In the genomic region with DNA sequence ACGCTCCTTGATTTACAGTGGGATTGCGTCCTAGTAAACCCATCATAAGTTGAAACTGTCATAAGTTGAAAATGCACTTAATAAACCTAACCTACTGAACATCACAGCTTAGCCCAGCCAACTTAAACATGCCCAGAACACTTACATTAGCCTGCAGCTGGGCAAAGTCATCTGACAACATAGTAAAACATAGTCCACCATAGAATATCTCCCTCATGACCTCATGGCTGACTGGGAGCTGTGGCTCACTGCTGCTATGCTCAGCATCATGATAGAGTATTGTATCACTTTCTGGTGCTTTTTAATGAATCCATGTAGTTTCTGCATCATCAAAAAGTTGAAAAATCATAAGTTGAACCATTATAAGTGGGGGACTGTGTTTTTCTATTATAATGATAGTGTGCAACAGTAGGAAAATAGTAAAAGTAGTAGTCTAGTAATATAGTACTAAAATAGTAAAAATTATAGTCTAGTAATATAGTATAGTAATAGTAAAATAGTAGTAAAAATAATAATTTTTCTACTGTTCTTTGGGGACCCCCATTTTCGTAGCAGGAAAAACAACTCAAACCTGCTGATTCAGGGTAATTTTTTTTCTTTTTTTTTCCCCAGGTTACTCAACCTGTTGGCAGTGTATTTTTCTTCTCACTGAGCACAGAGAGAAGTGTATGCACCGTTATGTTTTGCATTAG, we compare ENCODE assay signal across 21 cellular contexts.
A peak's percentile ranks its signal among the peaks of the same experiment; 100 is the strongest.
DNase-seq lines count a peak whose midpoint lies in the region; ATAC-seq, FAIRE-seq and TF ChIP-seq lines count a peak whose summit lies in the region.
"Had no signal": no experiment of that assay in that cellular context is flagged by ENCODE, and none has a peak within 500 bp of the region (broad histone marks: within the 10 kb centered on the region; RNA-seq: fewer than 3 reads in every experiment).

No MANE protein-coding gene starts in this region.

- no peak for ATAC-seq in A549
- no peak for ATAC-seq in K562
- ATAC-seq in natural killer cell: no peak
- ATAC-seq: gastroesophageal sphincter, GM12878, HCT116, Right ventricle myocardium inferior had no signal

- TF ChIP-seq RAD21 in A549 (conservative IDR thresholded peaks at IDR 0.05 in 1 of 2, IDR thresholded peaks at IDR 0.05 in 1 of 2) (no peak), K562 (CRISPR knock-in tag; conservative IDR thresholded peaks at IDR 0.05 in 1 of 2, IDR thresholded peaks at IDR 0.05 in 1 of 2) (no peak)

- H4K20me1 ChIP-seq in K562 (replicated peaks; ENCODE audit: control insufficient read depth, insufficient read depth, low read length): no peaks in the 10 kb centered on the region

- no peaks in the 10 kb centered on the region; the same call in 1 of the 2 replicates for H3K4me1 Mint-ChIP-seq in HFFc6 (ENCODE audit: low read depth)
- H3K4me1 Mint-ChIP-seq in Caco-2 (ENCODE audit: low read depth, unreplicated experiment): no peaks in the 10 kb centered on the region
- no peaks in the 10 kb centered on the region for H3K4me1 Mint-ChIP-seq in natural killer cell
- H3K4me1 Mint-ChIP-seq: activated CD4-positive, alpha-beta T cell treated with anti-CD3 and anti-CD28 coated beads, Interleukin-2, amount 10 ng/mL, durations not matched to agents 24 days and 14 days; memory B cell had no signal

- no peak overlapping the region for H3K4me3 Mint-ChIP-seq in HFFc6
- no peak overlapping the region for H3K4me3 Mint-ChIP-seq in Caco-2 (ENCODE audit: unreplicated experiment)
- H3K4me3 Mint-ChIP-seq in natural killer cell: no peak overlapping the region
- H3K4me3 Mint-ChIP-seq: activated CD4-positive, alpha-beta T cell treated with anti-CD3 and anti-CD28 coated beads, Interleukin-2, amount 10 ng/mL, durations not matched to agents 24 days and 14 days; memory B cell had no signal

- WGBS in A549 (ENCODE audit: missing lambda C conversion rate): 14% methylated on average over 4 of the region's 4 CpGs
- under 1% methylated on average over 4 of the region's 4 CpGs for WGBS in K562 (ENCODE audit: insufficient coverage, low coverage, missing lambda C conversion rate)

- H3K27me3 Mint-ChIP-seq in HFFc6 (ENCODE audit: insufficient read depth) (no peaks in the 10 kb centered on the region), Caco-2 (ENCODE audit: insufficient read depth, unreplicated experiment) (peaks cover 2% of the 10 kb centered on the region), natural killer cell (ENCODE audit: low read depth in 2 of 2) (no peaks in the 10 kb centered on the region)
- H3K27me3 Mint-ChIP-seq: activated CD4-positive, alpha-beta T cell treated with anti-CD3 and anti-CD28 coated beads, Interleukin-2, amount 10 ng/mL, durations not matched to agents 24 days and 14 days; memory B cell had no signal

- TF ChIP-seq POLR2A in A549 (IDR thresholded peaks at IDR 0.05; ENCODE audit: low read length): no peak
- no peak for TF ChIP-seq POLR2A in K562 (conservative IDR thresholded peaks at IDR 0.05)

- DNase-seq in A549 (ENCODE audit: low read depth in 1 of 2, low spot score in 1 of 2): no peak
- DNase-seq in HFFc6: peak; percentile 30
- no peak for DNase-seq in K562 (ENCODE audit: extremely low read depth in 1 of 4, low spot score in 3 of 4)
- peak; percentile 17 for DNase-seq in glomerular visceral epithelial cell (ENCODE audit: extremely low spot score)
- no peak for DNase-seq in Caco-2
- DNase-seq in ureter (ENCODE audit: low spot score): no peak
- no peak for DNase-seq in WERI-Rb-1
- no peak for DNase-seq in natural killer cell
- DNase-seq: activated CD4-positive, alpha-beta T cell treated with anti-CD3 and anti-CD28 coated beads, Interleukin-2, amount 10 ng/mL, durations not matched to agents 24 days and 14 days; GF-D8; NCI-H1436; NCI-H2171; NCI-H526; uterus had no signal

- POLR2A ChIA-PET in A549 (lab: Yijun Ruan, JAX) (no interaction called here), K562 (lab: Yijun Ruan, JAX) (interaction anchor here (0.6 kb wide), 1 partner anchor 22 kb away, joined by 3 read pairs; no protein-coding TSS in a partner anchor), Caco-2 (lab: Charles Lee) (no interaction called here)

- no peaks in the 10 kb centered on the region; a peak in 1 of 5 replicates for H3K27me3 ChIP-seq in K562 (ENCODE audit: control insufficient read depth in 2 of 2, insufficient read depth in 2 of 2, low read length in 2 of 2)
- no peaks in the 10 kb centered on the region; the same call in 1 of the 2 replicates for H3K27me3 ChIP-seq in Caco-2 (replicated peaks; ENCODE audit: control insufficient read depth, insufficient read depth, low read length)
- H3K27me3 ChIP-seq in WERI-Rb-1 (ENCODE audit: insufficient read depth, low read depth, severe bottlenecking): no peaks in the 10 kb centered on the region
- H3K27me3 ChIP-seq: brain microvascular endothelial cell, gastroesophageal sphincter, right lobe of liver, uterus had no signal

- TF ChIP-seq CTCF in A549 (IDR thresholded peaks at IDR 0.05): no peak
- TF ChIP-seq CTCF in HFFc6 (IDR thresholded peaks at IDR 0.05): no peak
- no peak for TF ChIP-seq CTCF in K562 (IDR thresholded peaks at IDR 0.05 in 2 of 3, conservative IDR thresholded peaks at IDR 0.05 in 1 of 3; ENCODE audit: insufficient read depth in 2 of 3, low read depth in 1 of 3, low read length in 3 of 3)
- TF ChIP-seq CTCF in Caco-2 (IDR thresholded peaks at IDR 0.05; ENCODE audit: insufficient read depth in 1 of 2, low read depth in 1 of 2, low read length in 1 of 2, severe bottlenecking in 1 of 2, unreplicated experiment in 1 of 2): no peak
- TF ChIP-seq CTCF in WERI-Rb-1 (IDR thresholded peaks at IDR 0.05; ENCODE audit: low read depth, low read length): no peak
- TF ChIP-seq CTCF in natural killer cell (IDR thresholded peaks at IDR 0.05): no peak

- H3K27ac ChIP-seq in A549: no peak overlapping the region
- H3K27ac ChIP-seq in K562 (ENCODE audit: extremely low read depth, low read depth, low read length): no peak overlapping the region
- H3K27ac ChIP-seq in WERI-Rb-1: no peak overlapping the region
- H3K27ac ChIP-seq: brain microvascular endothelial cell, gastroesophageal sphincter, right lobe of liver, uterus had no signal

- in situ Hi-C loops in K562 (cut with MboI): no loop called here

- H3K4me1 ChIP-seq in A549 (no peaks in the 10 kb centered on the region), K562 (replicated peaks in 1 of 2; ENCODE audit: control insufficient read depth in 2 of 2, insufficient read depth in 2 of 2, low read length in 2 of 2) (no peaks in the 10 kb centered on the region), Caco-2 (no peaks in the 10 kb centered on the region)
- H3K4me1 ChIP-seq: gastroesophageal sphincter, right lobe of liver, uterus had no signal

- no peaks in the 10 kb centered on the region for H3K36me3 Mint-ChIP-seq in HFFc6 (ENCODE audit: low read depth)
- H3K36me3 Mint-ChIP-seq in Caco-2 (ENCODE audit: insufficient read depth, unreplicated experiment): no peaks in the 10 kb centered on the region
- no peaks in the 10 kb centered on the region for H3K36me3 Mint-ChIP-seq in natural killer cell
- H3K36me3 Mint-ChIP-seq: memory B cell had no signal

- BruUV-seq in K562 (replicated peaks; lab: Mats Ljungman, UMichigan): no TSS peak
- BruUV-seq in Caco-2 (replicated peaks; lab: Mats Ljungman, UMichigan): no TSS peak

- no peaks in the 10 kb centered on the region for H3K9me1 ChIP-seq in K562 (ENCODE audit: control insufficient read depth, insufficient read depth, low read length)

- intact Hi-C loops in K562 (cut with micrococcal nuclease): no loop called here
- intact Hi-C loops in Caco-2 (cut with micrococcal nuclease; ENCODE audit: unreplicated experiment): no loop called here
- intact Hi-C loops in natural killer cell (cut with micrococcal nuclease): no loop called here

- H3K4me3 ChIP-seq in A549 (no peak overlapping the region), K562 (no peak overlapping the region), Caco-2 (ENCODE audit: low read depth, low read length) (no peak overlapping the region), WERI-Rb-1 (ENCODE audit: low read depth, low read length) (no peak overlapping the region)
- H3K4me3 ChIP-seq: gastroesophageal sphincter, GM12878, right lobe of liver, uterus had no signal

- H3K27ac Mint-ChIP-seq in HFFc6: no peak overlapping the region
- H3K27ac Mint-ChIP-seq in Caco-2 (ENCODE audit: unreplicated experiment): no peak overlapping the region
- no peak overlapping the region for H3K27ac Mint-ChIP-seq in natural killer cell
- H3K27ac Mint-ChIP-seq: activated CD4-positive, alpha-beta T cell treated with anti-CD3 and anti-CD28 coated beads, Interleukin-2, amount 10 ng/mL, durations not matched to agents 24 days and 14 days; memory B cell had no signal

- no peak for FAIRE-seq in A549 (lab: Jason Lieb, UNC)
- no peak for FAIRE-seq in K562 (lab: Jason Lieb, UNC)
- FAIRE-seq: GM12878 had no signal

- H3K9me3 ChIP-seq in A549 (no peaks in the 10 kb centered on the region), K562 (replicated peaks; ENCODE audit: control insufficient read depth, insufficient read depth, low read depth, low read length) (no peaks in the 10 kb centered on the region), Caco-2 (no peaks in the 10 kb centered on the region), WERI-Rb-1 (ENCODE audit: severe bottlenecking) (no peaks in the 10 kb centered on the region)
- H3K9me3 ChIP-seq: gastroesophageal sphincter, right lobe of liver, uterus had no signal

- H3K4me2 ChIP-seq in A549: no peak overlapping the region
- H3K4me2 ChIP-seq in K562 (ENCODE audit: insufficient read depth, low read length): no peak overlapping the region

- H3K36me3 ChIP-seq in K562 (ENCODE audit: control insufficient read depth, insufficient read depth, low read length) (no peaks in the 10 kb centered on the region), Caco-2 (ENCODE audit: control insufficient read depth, insufficient read depth, low read length) (no peaks in the 10 kb centered on the region), WERI-Rb-1 (no peaks in the 10 kb centered on the region)
- H3K36me3 ChIP-seq: brain microvascular endothelial cell, gastroesophageal sphincter, uterus had no signal

- H3K9me3 Mint-ChIP-seq in HFFc6 (no peaks in the 10 kb centered on the region; the same call in 1 of the 2 replicates), Caco-2 (ENCODE audit: unreplicated experiment) (no peaks in the 10 kb centered on the region), natural killer cell (no peaks in the 10 kb centered on the region)
- H3K9me3 Mint-ChIP-seq: activated CD4-positive, alpha-beta T cell treated with anti-CD3 and anti-CD28 coated beads, Interleukin-2, amount 10 ng/mL, durations not matched to agents 24 days and 14 days; memory B cell had no signal

- H3K9ac ChIP-seq in K562 (ENCODE audit: insufficient read depth in 1 of 2, low read depth in 2 of 2, low read length in 2 of 2): no peak overlapping the region

- H3K79me2 ChIP-seq in K562 (ENCODE audit: control insufficient read depth, insufficient read depth, low read length): no peaks in the 10 kb centered on the region

- TF ChIP-seq EP300 in A549 (IDR thresholded peaks at IDR 0.05) (no peak), K562 (IDR thresholded peaks at IDR 0.05; ENCODE audit: low read length) (no peak)

- CTCF ChIA-PET in A549 (lab: Yijun Ruan, JAX) (no interaction called here), K562 (lab: Yijun Ruan, JAX; ENCODE audit: low intra/inter-chr PET ratio) (no interaction called here), Caco-2 (lab: Charles Lee) (no interaction called here)

- H2AFZ ChIP-seq in K562 (ENCODE audit: low read depth, low read length): no peak overlapping the region

Comparison
In these comparisons a context has a peak if more than half of its experiments do, and no peak if none do; other contexts are left out.
1. DNase-seq: peak in HFFc6 (single experiment) and glomerular visceral epithelial cell (single experiment); none in A549 (0 of 2), K562 (0 of 4), Caco-2 (0 of 2), ureter (single experiment), WERI-Rb-1 (single experiment) and natural killer cell (single experiment).
2. Of the 35 proteins assayed by ChIP-seq in both K562 and A549: peak only in K562: none; only in A549: none; in both: MAFK; in neither: 34.